ENCODE assay signal across 8 cellular contexts in genomic region chr20:44056010-44056698, GRCh38.
DNase-seq lines count a peak whose midpoint lies in the region; ATAC-seq, FAIRE-seq and TF ChIP-seq lines count a peak whose summit lies in the region.

No MANE protein-coding gene starts in this region.

- H3K4me1 ChIP-seq in GM23338 (ENCODE audit: insufficient read depth) (no peaks in the 10 kb centered on the region), SJSA1 (replicated peaks) (no peaks in the 10 kb centered on the region), K562 (replicated peaks in 1 of 2; ENCODE audit: control insufficient read depth in 2 of 2, insufficient read depth in 2 of 2, low read length in 2 of 2) (no peaks in the 10 kb centered on the region), thymus (ENCODE audit: control insufficient read depth, insufficient read depth, low read length) (peaks cover 6% of the 10 kb centered on the region)

- H3K4me1 Mint-ChIP-seq in GM23338 = peaks cover 5% of the 10 kb centered on the region; the same call in 2 of the 3 replicates

- no peaks in the 10 kb centered on the region for H3K9me2 ChIP-seq in GM23338 (ENCODE audit: insufficient read depth)

- H3K36me3 ChIP-seq in GM23338 (ENCODE audit: insufficient read depth) (no peaks in the 10 kb centered on the region), SJSA1 (peaks cover 50% of the 10 kb centered on the region), K562 (ENCODE audit: control insufficient read depth, insufficient read depth, low read length) (no peaks in the 10 kb centered on the region), thymus (ENCODE audit: control insufficient read depth, insufficient read depth) (peaks cover 27% of the 10 kb centered on the region)

- no peaks in the 10 kb centered on the region for H3F3A ChIP-seq in GM23338 (replicated peaks; ENCODE audit: low read depth)

- H4K20me1 ChIP-seq in GM23338 (replicated peaks; ENCODE audit: insufficient read depth) = no peaks in the 10 kb centered on the region
- 0 out of 2 replicates have a peak, but pooled peaks cover 4% of the 10 kb centered on the region for H4K20me1 ChIP-seq in K562 (replicated peaks; ENCODE audit: control insufficient read depth, insufficient read depth, low read length)

- FAIRE-seq in K562 (lab: Jason Lieb, UNC) = no peak

- BruUV-seq in K562 (replicated peaks; lab: Mats Ljungman, UMichigan) = no TSS peak

- POLR2A ChIA-PET in K562 (lab: Yijun Ruan, JAX) = no interaction called here

- H3K4me2 ChIP-seq in GM23338 (no peak overlapping the region), K562 (ENCODE audit: insufficient read depth, low read length) (no peak overlapping the region)

- H3K36me3 Mint-ChIP-seq in GM23338 (ENCODE audit: low read depth) = no peaks in the 10 kb centered on the region

- TF ChIP-seq RAD21 in K562 (CRISPR knock-in tag; conservative IDR thresholded peaks at IDR 0.05 in 1 of 2, IDR thresholded peaks at IDR 0.05 in 1 of 2) = peak in 1 of 2 experiments; percentile 41; a peak in 2 of 4 replicates

- H3K27me3 ChIP-seq in GM23338 (ENCODE audit: insufficient read depth) (no peaks in the 10 kb centered on the region), SJSA1 (replicated peaks) (no peaks in the 10 kb centered on the region), K562 (ENCODE audit: control insufficient read depth in 2 of 2, insufficient read depth in 2 of 2, low read length in 2 of 2) (peaks cover 14 to 50% of the 10 kb centered on the region in 2 experiments; a peak in 4 of 5 replicates), thymus (ENCODE audit: control insufficient read depth, insufficient read depth) (no peaks in the 10 kb centered on the region)

- ATAC-seq in GM23338 (peak; percentile 99), K562 (peak; percentile 62; the same call in 2 of the 3 replicates), GM21367 (IDR thresholded peaks at IDR 0.05; ENCODE audit: unreplicated experiment) (no peak), GM21576 (IDR thresholded peaks at IDR 0.05; ENCODE audit: unreplicated experiment) (no peak)

- CTCF ChIA-PET in K562 (lab: Yijun Ruan, JAX; ENCODE audit: low intra/inter-chr PET ratio) = no interaction called here

- no peak overlapping the region for H3K27ac Mint-ChIP-seq in GM23338

- peak overlapping the region; percentile 63; the same call in 1 of the 2 replicates for H2AFZ ChIP-seq in GM23338
- H2AFZ ChIP-seq in K562 (ENCODE audit: low read depth, low read length) = no peak overlapping the region

- TF ChIP-seq CTCF in GM23338 (conservative IDR thresholded peaks at IDR 0.05; ENCODE audit: low read depth in 2 of 2) (peak; percentile 65 to 82), K562 (IDR thresholded peaks at IDR 0.05 in 2 of 3, conservative IDR thresholded peaks at IDR 0.05 in 1 of 3; ENCODE audit: insufficient read depth in 2 of 3, low read depth in 1 of 3, low read length in 3 of 3) (peak; percentile 39 to 47 (median 47)), lower leg skin (IDR thresholded peaks at IDR 0.05) (no peak)

- WGBS in K562 (ENCODE audit: insufficient coverage, low coverage, missing lambda C conversion rate) = 0% methylated on average over 13 of the region's 13 CpGs
- 64 to 65% methylated on average over 13 of the region's 13 CpGs for WGBS in lower leg skin, 2 donors
- 68% methylated on average over 13 of the region's 13 CpGs for WGBS in thymus

- H3K4me3 ChIP-seq in GM23338 = no peak overlapping the region
- no peak overlapping the region for H3K4me3 ChIP-seq in SJSA1
- H3K4me3 ChIP-seq in K562 = no peak overlapping the region
- no peak overlapping the region for H3K4me3 ChIP-seq in lower leg skin (ENCODE audit: low read depth, poor library complexity, severe bottlenecking)
- H3K4me3 ChIP-seq in thymus (ENCODE audit: low read length) = no peak overlapping the region

- DNase-seq in ACHN = peak; percentile 37
- DNase-seq in GM23338 (ENCODE audit: low spot score) = peak; percentile 77
- peak; percentile 7 to 41 for DNase-seq in SJSA1 (ENCODE audit: low read depth in 1 of 2, low spot score in 2 of 2)
- DNase-seq in K562 (ENCODE audit: extremely low read depth in 1 of 4, low spot score in 3 of 4) = peak in 2 of 4 experiments; percentile 15 to 24
- peak; percentile 7 to 46 for DNase-seq in lower leg skin (ENCODE audit: low spot score in 2 of 2)

- H3K4me3 Mint-ChIP-seq in GM23338 = no peak overlapping the region

- 0 out of 3 replicates have a peak, but pooled peaks cover 4% of the 10 kb centered on the region for H3K9me3 Mint-ChIP-seq in GM23338

- no peaks in the 10 kb centered on the region for H3K9me3 ChIP-seq in SJSA1 (replicated peaks)
- H3K9me3 ChIP-seq in K562 (replicated peaks; ENCODE audit: control insufficient read depth, insufficient read depth, low read depth, low read length) = no peaks in the 10 kb centered on the region
- no peaks in the 10 kb centered on the region for H3K9me3 ChIP-seq in thymus (ENCODE audit: control insufficient read depth)

- TF ChIP-seq POLR2A in K562 (conservative IDR thresholded peaks at IDR 0.05) (no peak), lower leg skin (IDR thresholded peaks at IDR 0.05) (no peak)

- H3K9me1 ChIP-seq in K562 (ENCODE audit: control insufficient read depth, insufficient read depth, low read length) = no peaks in the 10 kb centered on the region

- peaks cover 8% of the 10 kb centered on the region for H3K27me3 Mint-ChIP-seq in GM23338 (ENCODE audit: insufficient read depth, low read depth, poor library complexity)

- no peak for TF ChIP-seq EP300 in K562 (IDR thresholded peaks at IDR 0.05; ENCODE audit: low read length)

- H3K79me2 ChIP-seq in GM23338 (replicated peaks; ENCODE audit: insufficient read depth) = no peaks in the 10 kb centered on the region
- H3K79me2 ChIP-seq in K562 (ENCODE audit: control insufficient read depth, insufficient read depth, low read length) = no peaks in the 10 kb centered on the region

- intact Hi-C loops in K562 (cut with micrococcal nuclease) (no loop called here), lower leg skin (cut with DNase I; ENCODE audit: low total_unique reads) (no loop called here)

- no peak overlapping the region for H3K9ac ChIP-seq in K562 (ENCODE audit: insufficient read depth in 1 of 2, low read depth in 2 of 2, low read length in 2 of 2)

- in situ Hi-C loops in ACHN (cut with HindIII; ENCODE audit: low pct_ligation_motif_present, low pct_unique_long_range_greater_than_20kb, low sequenced_read_pairs) = no loop called here
- in situ Hi-C loops in K562 (cut with MboI) = no loop called here

- H3K27ac ChIP-seq in GM23338 (ENCODE audit: low read depth) (no peak overlapping the region), SJSA1 (no peak overlapping the region), K562 (ENCODE audit: extremely low read depth, low read depth, low read length) (no peak overlapping the region), thymus (ENCODE audit: low read depth) (peak overlapping the region; percentile 8)

TF ChIP-seq in GM23338, 12 proteins besides CTCF, POLR2A, EP300 and RAD21:
- no peak for TF ChIP-seq ETS1 (IDR thresholded peaks at IDR 0.05)
- no peak for TF ChIP-seq ZNF114 (CRISPR knock-in tag; IDR thresholded peaks at IDR 0.05)
- TF ChIP-seq POLR2AphosphoS5 (IDR thresholded peaks at IDR 0.05; ENCODE audit: low read depth) = no peak
- no peak for TF ChIP-seq NANOG (IDR thresholded peaks at IDR 0.05; ENCODE audit: borderline replicate concordance)
- TF ChIP-seq EZH2phosphoT487 (IDR thresholded peaks at IDR 0.05; ENCODE audit: unreplicated experiment) = no peak

TF ChIP-seq in K562, 482 proteins besides CTCF, POLR2A, EP300 and RAD21:
- TF ChIP-seq SMC3 (conservative IDR thresholded peaks at IDR 0.05; ENCODE audit: insufficient read depth, low read depth, low read length) = no peak
- TF ChIP-seq NCOA1 (IDR thresholded peaks at IDR 0.05; ENCODE audit: low read depth) = no peak
- TF ChIP-seq GABPB2 (CRISPR knock-in tag; conservative IDR thresholded peaks at IDR 0.05) = no peak
- TF ChIP-seq CREB1 (IDR thresholded peaks at IDR 0.05) = no peak
- TF ChIP-seq CREB1 (CRISPR knock-in tag; IDR thresholded peaks at IDR 0.05) = no peak
- TF ChIP-seq MAX (CRISPR knock-in tag; IDR thresholded peaks at IDR 0.05) = no peak
- no peak for TF ChIP-seq ZNF175 (CRISPR knock-in tag; IDR thresholded peaks at IDR 0.05; ENCODE audit: low read depth)

Comparison
In these comparisons a context has a peak if more than half of its experiments do, and no peak if none do; other contexts are left out.
1. ATAC-seq: peak in GM23338 (single experiment) and K562 (single experiment); none in GM21367 (single experiment) and GM21576 (single experiment).
2. CTCF ChIP-seq: peak in GM23338 (2 of 2) and K562 (3 of 3); none in lower leg skin (0 of 3).